Comparison of ENCODE assay signal across 22 cellular contexts in the genomic region with DNA sequence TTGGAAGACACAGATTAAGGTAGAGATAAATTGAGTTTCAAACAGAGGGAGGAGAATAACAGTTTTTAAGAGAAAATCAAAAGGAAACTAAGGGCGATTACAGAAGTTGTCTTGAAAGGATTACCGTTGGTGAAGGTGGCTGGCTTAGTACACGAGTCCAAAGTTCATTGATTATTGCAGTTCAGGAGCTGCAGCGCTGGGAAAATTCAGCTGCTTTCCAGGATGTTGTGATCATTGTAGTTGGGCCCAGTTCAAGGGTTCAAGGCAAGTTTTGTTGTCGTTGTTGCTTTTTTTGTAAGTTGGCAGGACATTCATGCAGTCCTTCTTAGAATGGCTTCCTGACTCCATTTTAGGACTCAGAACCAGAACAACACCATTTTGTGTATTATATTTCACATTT.
"Had no signal": no experiment of that assay in that cellular context is flagged by ENCODE, and none has a peak within 500 bp of the region (broad histone marks: within the 10 kb centered on the region; RNA-seq: fewer than 3 reads in every experiment).

No MANE protein-coding gene starts in this region.

- H3K27me3 Mint-ChIP-seq: naive thymus-derived CD4-positive, alpha-beta T cell; stimulated activated naive B cell treated with anti-CD40 and anti-IgM and Interleukin-4, amounts not matched to agents 10 μg/mL and 1 μg/mL and 100 μg/mL, for 72 hours had no signal

- H3K27ac ChIP-seq: dorsolateral prefrontal cortex, heart left ventricle, left ventricle myocardium inferior, psoas muscle, stomach, thoracic aorta had no signal

- H3K36me3 Mint-ChIP-seq: naive thymus-derived CD4-positive, alpha-beta T cell; stimulated activated naive B cell treated with anti-CD40 and anti-IgM and Interleukin-4, amounts not matched to agents 10 μg/mL and 1 μg/mL and 100 μg/mL, for 72 hours had no signal

- H3K27me3 ChIP-seq: dorsolateral prefrontal cortex, heart left ventricle, stomach had no signal

- H3K27ac Mint-ChIP-seq: naive thymus-derived CD4-positive, alpha-beta T cell; nephron progenitor cell; stimulated activated naive B cell treated with anti-CD40 and anti-IgM and Interleukin-4, amounts not matched to agents 10 μg/mL and 1 μg/mL and 100 μg/mL, for 72 hours had no signal

- H3K4me1 ChIP-seq: heart left ventricle, left ventricle myocardium inferior, psoas muscle, stomach had no signal

- H3K4me1 Mint-ChIP-seq: naive thymus-derived CD4-positive, alpha-beta T cell; nephron progenitor cell; stimulated activated naive B cell treated with anti-CD40 and anti-IgM and Interleukin-4, amounts not matched to agents 10 μg/mL and 1 μg/mL and 100 μg/mL, for 72 hours had no signal

- H3K4me3 ChIP-seq: dorsolateral prefrontal cortex, heart left ventricle, left ventricle myocardium inferior, lung, psoas muscle, stomach, thoracic aorta had no signal

- ATAC-seq: heart left ventricle; naive thymus-derived CD4-positive, alpha-beta T cell; psoas muscle; sciatic nerve; stimulated activated naive B cell treated with anti-CD40 and anti-IgM and Interleukin-4, amounts not matched to agents 10 μg/mL and 1 μg/mL and 100 μg/mL, for 72 hours had no signal

- DNase-seq: cortex of kidney; dorsolateral prefrontal cortex; effector CD8-positive, alpha-beta T cell; foreskin melanocyte; heart left ventricle; islet precursor cell; left ventricle myocardium inferior; mesenchymal stem cell; midbrain; naive thymus-derived CD4-positive, alpha-beta T cell; nephron progenitor cell; psoas muscle; retina; stimulated activated CD4-positive, alpha-beta T cell treated with anti-CD3 and anti-CD28 coated beads, Interleukin-2, amount 100 ng/mL, for 24 hours; stimulated activated CD4-positive, alpha-beta T cell treated with anti-CD3 and anti-CD28 coated beads, Interleukin-4, amount 100 ng/mL, for 4 hours; stimulated activated naive B cell treated with anti-CD40 and anti-IgM and Interleukin-4, amounts not matched to agents 10 μg/mL and 1 μg/mL and 100 μg/mL, for 72 hours; stomach; substantia nigra; trophoblast cell had no signal

- H3K36me3 ChIP-seq: heart left ventricle, left ventricle myocardium inferior, stomach, thoracic aorta had no signal

- H3K9me3 ChIP-seq: thoracic aorta had no signal

- H3K4me3 Mint-ChIP-seq: naive thymus-derived CD4-positive, alpha-beta T cell; nephron progenitor cell; stimulated activated naive B cell treated with anti-CD40 and anti-IgM and Interleukin-4, amounts not matched to agents 10 μg/mL and 1 μg/mL and 100 μg/mL, for 72 hours had no signal
